ENCODE assay signal across 25 cellular contexts in genomic region chr1:53598956-53599355, GRCh38.
"Had no signal": no experiment of that assay in that cellular context is flagged by ENCODE, and none has a peak within 500 bp of the region (broad histone marks: within the 10 kb centered on the region; RNA-seq: fewer than 3 reads in every experiment).

No MANE protein-coding gene starts in this region.

- H3K9me3 Mint-ChIP-seq: activated CD4-positive, alpha-beta T cell treated with anti-CD3 and anti-CD28 coated beads, Interleukin-2, amount 10 ng/mL, durations not matched to agents 24 days and 14 days; activated naive CD4-positive, alpha-beta T cell treated with anti-CD3 and anti-CD28 coated beads, Interleukin-2, amount 50 U/mL, for 24 hours; activated naive CD8-positive, alpha-beta T cell treated with anti-CD3 and anti-CD28 coated beads, Interleukin-2, amount 50 U/mL, for 24 hours; activated T-helper 17 cell treated with anti-CD3 and anti-CD28 coated beads, Interleukin-2, amount 50 U/mL, for 72 hours had no signal

- H3K4me3 Mint-ChIP-seq: activated CD4-positive, alpha-beta T cell treated with anti-CD3 and anti-CD28 coated beads, Interleukin-2, amount 10 ng/mL, durations not matched to agents 24 days and 14 days; activated naive CD4-positive, alpha-beta T cell treated with anti-CD3 and anti-CD28 coated beads, Interleukin-2, amount 50 U/mL, for 24 hours; activated naive CD8-positive, alpha-beta T cell treated with anti-CD3 and anti-CD28 coated beads, Interleukin-2, amount 50 U/mL, for 24 hours; activated T-helper 17 cell treated with anti-CD3 and anti-CD28 coated beads, Interleukin-2, amount 50 U/mL, for 72 hours; IgD-negative memory B cell had no signal

- H3K9me3 ChIP-seq: ascending aorta, body of pancreas, SJSA1 had no signal

- H3K36me3 ChIP-seq: ascending aorta, SJSA1 had no signal

- H3K27me3 ChIP-seq: ascending aorta, body of pancreas, SJSA1 had no signal

- DNase-seq: activated CD4-positive, alpha-beta T cell treated with anti-CD3 and anti-CD28 coated beads for 1 hour; activated CD4-positive, alpha-beta T cell treated with anti-CD3 and anti-CD28 coated beads, Interleukin-2, amount 10 ng/mL, durations not matched to agents 24 days and 14 days; activated CD4-positive, alpha-beta T cell treated with anti-CD3 and anti-CD28 coated beads, Interleukin-2, amount 50 U/mL, for 48 hours; activated naive CD8-positive, alpha-beta T cell treated with anti-CD3 and anti-CD28 coated beads, Interleukin-2, amount 50 U/mL, for 24 hours; activated T-cell treated with anti-CD3 and anti-CD28 coated beads for 4 hours; activated T-cell treated with anti-CD3 and anti-CD28 coated beads, Interleukin-2, amount 50 U/mL, for 48 hours; amniotic stem cell; KG1; NCI-H1092; NCI-H1417; NCI-H1930; NCI-H2107; NCI-H2171 treated with DMSO at 0.1 percent for 48 hours; NCI-H226; NCI-H526; NCI-H82; SHP77; SW 1271 had no signal

- ATAC-seq: activated naive CD8-positive, alpha-beta T cell treated with anti-CD3 and anti-CD28 coated beads, Interleukin-2, amount 50 U/mL, for 24 hours; activated T-helper 17 cell treated with anti-CD3 and anti-CD28 coated beads, Interleukin-2, amount 50 U/mL, for 72 hours; body of pancreas; SK-N-SH treated with all-trans-retinoic acid at 6 μM for 48 hours had no signal

- H3K27ac ChIP-seq: ascending aorta, body of pancreas, SJSA1 had no signal

- H3K4me1 Mint-ChIP-seq: activated naive CD4-positive, alpha-beta T cell treated with anti-CD3 and anti-CD28 coated beads, Interleukin-2, amount 50 U/mL, for 24 hours; activated naive CD8-positive, alpha-beta T cell treated with anti-CD3 and anti-CD28 coated beads, Interleukin-2, amount 50 U/mL, for 24 hours; activated T-helper 17 cell treated with anti-CD3 and anti-CD28 coated beads, Interleukin-2, amount 50 U/mL, for 72 hours; IgD-negative memory B cell had no signal

- H3K36me3 Mint-ChIP-seq: activated naive CD4-positive, alpha-beta T cell treated with anti-CD3 and anti-CD28 coated beads, Interleukin-2, amount 50 U/mL, for 24 hours; IgD-negative memory B cell had no signal

- H3K4me1 ChIP-seq: ascending aorta, body of pancreas, SJSA1 had no signal

- H3K4me3 ChIP-seq: ascending aorta, body of pancreas, SJSA1 had no signal

- H3K27ac Mint-ChIP-seq: activated CD4-positive, alpha-beta T cell treated with anti-CD3 and anti-CD28 coated beads, Interleukin-2, amount 10 ng/mL, durations not matched to agents 24 days and 14 days; activated naive CD4-positive, alpha-beta T cell treated with anti-CD3 and anti-CD28 coated beads, Interleukin-2, amount 50 U/mL, for 24 hours; activated naive CD8-positive, alpha-beta T cell treated with anti-CD3 and anti-CD28 coated beads, Interleukin-2, amount 50 U/mL, for 24 hours; activated T-helper 17 cell treated with anti-CD3 and anti-CD28 coated beads, Interleukin-2, amount 50 U/mL, for 72 hours; IgD-negative memory B cell had no signal

- H3K27me3 Mint-ChIP-seq: activated CD4-positive, alpha-beta T cell treated with anti-CD3 and anti-CD28 coated beads, Interleukin-2, amount 10 ng/mL, durations not matched to agents 24 days and 14 days; activated naive CD4-positive, alpha-beta T cell treated with anti-CD3 and anti-CD28 coated beads, Interleukin-2, amount 50 U/mL, for 24 hours; activated naive CD8-positive, alpha-beta T cell treated with anti-CD3 and anti-CD28 coated beads, Interleukin-2, amount 50 U/mL, for 24 hours; activated T-helper 17 cell treated with anti-CD3 and anti-CD28 coated beads, Interleukin-2, amount 50 U/mL, for 72 hours; IgD-negative memory B cell had no signal
